Comparison of ENCODE assay signal across 28 cellular contexts in the genomic region with DNA sequence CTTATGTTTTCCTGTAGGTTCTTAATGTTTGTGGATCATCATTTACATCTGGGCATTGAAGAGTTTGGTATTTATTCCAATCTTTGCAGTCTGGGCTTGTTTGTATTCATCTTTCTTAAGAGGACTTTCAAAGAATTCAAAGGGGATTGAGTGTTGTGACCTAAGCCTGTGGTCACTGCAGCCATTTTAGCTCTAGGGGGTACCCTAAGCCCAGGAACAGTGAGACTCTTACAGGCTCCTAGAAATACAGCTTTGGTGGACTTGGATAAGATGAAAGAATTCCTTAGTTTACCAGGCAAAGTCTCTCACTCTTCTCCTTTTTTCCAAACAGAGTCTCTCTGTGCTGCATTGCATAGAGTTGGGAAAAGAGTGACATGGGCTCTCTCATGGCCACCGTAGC.
"Had no signal": no experiment of that assay in that cellular context is flagged by ENCODE, and none has a peak within 500 bp of the region (broad histone marks: within the 10 kb centered on the region; RNA-seq: fewer than 3 reads in every experiment).

No MANE protein-coding gene starts in this region.

- H3K4me1 Mint-ChIP-seq: activated CD4-positive, alpha-beta T cell treated with anti-CD3 and anti-CD28 coated beads, Interleukin-2, amount 10 ng/mL, durations not matched to agents 24 days and 14 days; activated naive CD4-positive, alpha-beta T cell treated with anti-CD3 and anti-CD28 coated beads, Interleukin-2, amount 50 U/mL, for 24 hours; activated naive CD8-positive, alpha-beta T cell treated with anti-CD3 and anti-CD28 coated beads, Interleukin-2, amount 50 U/mL, for 24 hours; nephron; stimulated activated memory B cell treated with anti-CD40 and anti-IgM and Interleukin-4, amounts not matched to agents 10 μg/mL and 1 μg/mL and 100 μg/mL, for 72 hours; stimulated activated naive CD8-positive, alpha-beta T cell treated with anti-CD3 and anti-CD28 coated beads, Interleukin-15, amount 100 ng/mL, for 72 hours had no signal

- H3K4me3 ChIP-seq: breast epithelium, esophagus muscularis mucosa, heart right ventricle, left ventricle myocardium inferior, lung, ovary, prostate gland, sigmoid colon, vagina had no signal

- DNase-seq: activated CD4-positive, alpha-beta memory T cell treated with anti-CD3 and anti-CD28 coated beads for 36 hours; activated CD4-positive, alpha-beta T cell treated with anti-CD3 and anti-CD28 coated beads, Interleukin-2, amount 10 ng/mL, durations not matched to agents 24 days and 14 days; activated CD8-positive, alpha-beta memory T cell treated with anti-CD3 and anti-CD28 coated beads, Interleukin-2, amount 50 U/mL, for 48 hours; activated naive CD8-positive, alpha-beta T cell treated with anti-CD3 and anti-CD28 coated beads, Interleukin-2, amount 50 U/mL, for 24 hours; activated T-cell treated with anti-CD3 and anti-CD28 coated beads, Interleukin-2, amount 50 U/mL, for 24 hours; central memory CD4-positive, alpha-beta T cell; foreskin melanocyte; heart right ventricle; left ventricle myocardium inferior; ovary; retina; sigmoid colon; small intestine; stimulated activated CD4-positive, alpha-beta T cell treated with anti-CD3 and anti-CD28 coated beads, Interleukin-4, amount 100 ng/mL, for 4 hours; stimulated activated CD8-positive, alpha-beta memory T cell treated with anti-CD3 and anti-CD28 coated beads, Interleukin-4, amount 100 ng/mL, for 48 hours; stimulated activated naive CD8-positive, alpha-beta T cell treated with anti-CD3 and anti-CD28 coated beads, Interleukin-15, amount 100 ng/mL, for 72 hours; substantia nigra had no signal

- H3K36me3 ChIP-seq: breast epithelium, esophagus muscularis mucosa, heart right ventricle, left ventricle myocardium inferior, ovary, prostate gland, sigmoid colon, vagina had no signal

- H3K27me3 Mint-ChIP-seq: activated CD4-positive, alpha-beta memory T cell treated with anti-CD3 and anti-CD28 coated beads for 36 hours; activated CD4-positive, alpha-beta T cell treated with anti-CD3 and anti-CD28 coated beads, Interleukin-2, amount 10 ng/mL, durations not matched to agents 24 days and 14 days; activated naive CD4-positive, alpha-beta T cell treated with anti-CD3 and anti-CD28 coated beads, Interleukin-2, amount 50 U/mL, for 24 hours; activated naive CD8-positive, alpha-beta T cell treated with anti-CD3 and anti-CD28 coated beads, Interleukin-2, amount 50 U/mL, for 24 hours; activated T-cell treated with anti-CD3 and anti-CD28 coated beads, Interleukin-2, amount 50 U/mL, for 24 hours; stimulated activated memory B cell treated with anti-CD40 and anti-IgM and Interleukin-4, amounts not matched to agents 10 μg/mL and 1 μg/mL and 100 μg/mL, for 72 hours; stimulated activated naive CD8-positive, alpha-beta T cell treated with anti-CD3 and anti-CD28 coated beads, Interleukin-15, amount 100 ng/mL, for 72 hours; type B pancreatic cell had no signal

- H3K4me3 Mint-ChIP-seq: activated CD4-positive, alpha-beta memory T cell treated with anti-CD3 and anti-CD28 coated beads for 36 hours; activated CD4-positive, alpha-beta T cell treated with anti-CD3 and anti-CD28 coated beads, Interleukin-2, amount 10 ng/mL, durations not matched to agents 24 days and 14 days; activated naive CD4-positive, alpha-beta T cell treated with anti-CD3 and anti-CD28 coated beads, Interleukin-2, amount 50 U/mL, for 24 hours; activated naive CD8-positive, alpha-beta T cell treated with anti-CD3 and anti-CD28 coated beads, Interleukin-2, amount 50 U/mL, for 24 hours; activated T-cell treated with anti-CD3 and anti-CD28 coated beads, Interleukin-2, amount 50 U/mL, for 24 hours; nephron; stimulated activated memory B cell treated with anti-CD40 and anti-IgM and Interleukin-4, amounts not matched to agents 10 μg/mL and 1 μg/mL and 100 μg/mL, for 72 hours; stimulated activated naive CD8-positive, alpha-beta T cell treated with anti-CD3 and anti-CD28 coated beads, Interleukin-15, amount 100 ng/mL, for 72 hours; type B pancreatic cell had no signal

- FAIRE-seq: small intestine, TTC549 had no signal

- H3K4me1 ChIP-seq: breast epithelium, esophagus muscularis mucosa, heart right ventricle, left ventricle myocardium inferior, prostate gland, sigmoid colon, vagina had no signal

- H3K9me3 ChIP-seq: breast epithelium, esophagus muscularis mucosa, ovary, prostate gland, vagina had no signal

- H3K27ac Mint-ChIP-seq: activated CD4-positive, alpha-beta memory T cell treated with anti-CD3 and anti-CD28 coated beads for 36 hours; activated CD4-positive, alpha-beta T cell treated with anti-CD3 and anti-CD28 coated beads, Interleukin-2, amount 10 ng/mL, durations not matched to agents 24 days and 14 days; activated naive CD4-positive, alpha-beta T cell treated with anti-CD3 and anti-CD28 coated beads, Interleukin-2, amount 50 U/mL, for 24 hours; activated naive CD8-positive, alpha-beta T cell treated with anti-CD3 and anti-CD28 coated beads, Interleukin-2, amount 50 U/mL, for 24 hours; activated T-cell treated with anti-CD3 and anti-CD28 coated beads, Interleukin-2, amount 50 U/mL, for 24 hours; nephron; stimulated activated memory B cell treated with anti-CD40 and anti-IgM and Interleukin-4, amounts not matched to agents 10 μg/mL and 1 μg/mL and 100 μg/mL, for 72 hours; stimulated activated naive CD8-positive, alpha-beta T cell treated with anti-CD3 and anti-CD28 coated beads, Interleukin-15, amount 100 ng/mL, for 72 hours; type B pancreatic cell had no signal

- H3K27ac ChIP-seq: breast epithelium, esophagus muscularis mucosa, heart right ventricle, left ventricle myocardium inferior, ovary, prostate gland, sigmoid colon, vagina, VCaP had no signal

- H3K27me3 ChIP-seq: breast epithelium, esophagus muscularis mucosa, heart right ventricle, ovary, sigmoid colon, vagina had no signal

- H3K36me3 Mint-ChIP-seq: activated CD4-positive, alpha-beta memory T cell treated with anti-CD3 and anti-CD28 coated beads for 36 hours; activated naive CD4-positive, alpha-beta T cell treated with anti-CD3 and anti-CD28 coated beads, Interleukin-2, amount 50 U/mL, for 24 hours; stimulated activated memory B cell treated with anti-CD40 and anti-IgM and Interleukin-4, amounts not matched to agents 10 μg/mL and 1 μg/mL and 100 μg/mL, for 72 hours; type B pancreatic cell had no signal
